Comparison of ENCODE assay signal across 8 cellular contexts in genomic region chr20:50085481-50086365, GRCh38. TPM values are rescaled to one million over a fixed set of nuclear protein-coding genes. Genes with fewer than 3 reads are reported as not detected.
DNase-seq lines count a peak whose midpoint lies in the region; ATAC-seq, FAIRE-seq and TF ChIP-seq lines count a peak whose summit lies in the region.

No MANE protein-coding gene starts in this region.

- TF ChIP-seq POLR2A in GM12878 (IDR thresholded peaks at IDR 0.05; ENCODE audit: low read depth, low read length), result 0 out of 2 replicates have a peak, but pooled peaks have one; percentile 11

- H3K4me1 ChIP-seq in Loucy (ENCODE audit: insufficient read depth, low read length, poor library complexity, severe bottlenecking) (peaks cover 10% of the 10 kb centered on the region), GM12878 (ENCODE audit: control insufficient read depth, insufficient read depth, low read length) (peaks cover 6% of the 10 kb centered on the region), right cardiac atrium (ENCODE audit: control insufficient read depth, insufficient read depth, low read length) (peaks cover 8% of the 10 kb centered on the region)

- TF ChIP-seq CTCF in Loucy (conservative IDR thresholded peaks at IDR 0.05; ENCODE audit: low read length) (peak; percentile 93), GM12878 (IDR thresholded peaks at IDR 0.05 in 2 of 3, conservative IDR thresholded peaks at IDR 0.05 in 1 of 3; ENCODE audit: control insufficient read depth in 2 of 3, extremely low read depth in 1 of 3, insufficient read depth in 1 of 3, low read depth in 3 of 3, low read length in 3 of 3) (peak; percentile 77 to 91 (median 82))

- peak; percentile 52 for FAIRE-seq in GM12878 (lab: Jason Lieb, UNC)

- H3K36me3 ChIP-seq in Loucy (ENCODE audit: insufficient read depth, low read length) (peaks cover 35% of the 10 kb centered on the region; the same call in 1 of the 2 replicates), GM12878 (ENCODE audit: control insufficient read depth in 2 of 2, insufficient read depth in 2 of 2, low read length in 1 of 2) (peaks cover 11 to 12% of the 10 kb centered on the region in 2 experiments)

- no peak for TF ChIP-seq EP300 in GM12878 (IDR thresholded peaks at IDR 0.05; ENCODE audit: borderline replicate concordance in 1 of 2, control insufficient read depth in 1 of 2, low read depth in 2 of 2, low read length in 2 of 2)

- H4K20me1 ChIP-seq in Loucy (ENCODE audit: insufficient read depth, low read length, poor library complexity, severe bottlenecking), result peaks cover 19% of the 10 kb centered on the region
- no peaks in the 10 kb centered on the region for H4K20me1 ChIP-seq in GM12878 (ENCODE audit: control insufficient read depth, insufficient read depth)

- CTCF ChIA-PET in GM12878 (lab: Yijun Ruan, JAX), result interaction anchor here (0.6 to 5.5 kb wide), 22 partner anchors 9 to 338 kb away, joined by 3 to 57 read pairs (median 8); partner anchors contain the start of genes PEDS1, RNF114 and SNAI1

- no peak overlapping the region for H2AFZ ChIP-seq in Loucy (ENCODE audit: low read length)
- no peak overlapping the region for H2AFZ ChIP-seq in GM12878 (ENCODE audit: control insufficient read depth, low read depth, low read length)

- RAD21 ChIA-PET in GM12878 (lab: Charles Lee; ENCODE audit: unreplicated experiment), result interaction anchor here (0.7 to 5.0 kb wide), 7 partner anchors 9 to 85 kb away, joined by 3 to 22 read pairs (median 4); no protein-coding TSS in a partner anchor

- TF ChIP-seq RAD21 in GM12878 (IDR thresholded peaks at IDR 0.05; ENCODE audit: insufficient read depth, low read depth, low read length), result peak; percentile 62

- ATAC-seq in activated CD4-positive, CD25-positive, alpha-beta regulatory T cell treated with anti-CD3 and anti-CD28 coated beads, Interleukin-2, amount 50 U/mL, for 24 hours, result peak; percentile 69 to 75
- ATAC-seq in GM12878, result peak; percentile 95
- peak; percentile 70 to 76 for ATAC-seq in right cardiac atrium
- ATAC-seq in HG03342 (IDR thresholded peaks at IDR 0.05; ENCODE audit: unreplicated experiment), result no peak

- H3K9me3 ChIP-seq in Loucy (ENCODE audit: insufficient read depth, low read depth, low read length) (no peaks in the 10 kb centered on the region), GM12878 (replicated peaks; ENCODE audit: control insufficient read depth, insufficient read depth, low read length) (no peaks in the 10 kb centered on the region), right cardiac atrium (ENCODE audit: control insufficient read depth, low read length) (no peaks in the 10 kb centered on the region)

- H3F3A ChIP-seq in Loucy (ENCODE audit: low read depth), result no peaks in the 10 kb centered on the region

- no peaks in the 10 kb centered on the region for H3K9me2 ChIP-seq in Loucy (replicated peaks; ENCODE audit: low read depth, low read length)

- H3K9ac ChIP-seq in Loucy (ENCODE audit: low read depth, low read length, poor library complexity, severe bottlenecking) (peak overlapping the region; percentile 48), GM12878 (ENCODE audit: control insufficient read depth, insufficient read depth, low read length) (peak overlapping the region; percentile 45; the same call in 1 of the 2 replicates)

- peak overlapping the region; percentile 60 for H3K4me3 ChIP-seq in Loucy (ENCODE audit: low read length, poor library complexity, severe bottlenecking)
- no peak overlapping the region for H3K4me3 ChIP-seq in GM12878
- H3K4me3 ChIP-seq in right cardiac atrium (ENCODE audit: low read length), result peak overlapping the region; percentile 11

- intact Hi-C loops in GM12878 (cut with micrococcal nuclease; ENCODE audit: unreplicated experiment) (no loop called here), right cardiac atrium (cut with DNase I) (no loop called here)

- H3K4me2 ChIP-seq in Loucy (ENCODE audit: low read depth, low read length, poor library complexity, severe bottlenecking), result peak overlapping the region; percentile 76
- H3K4me2 ChIP-seq in GM12878 (ENCODE audit: control insufficient read depth, insufficient read depth), result peak overlapping the region; percentile 64

- BruUV-seq in GM12878 (replicated peaks; lab: Mats Ljungman, UMichigan), result no TSS peak

- POLR2A ChIA-PET in GM12878 (lab: Charles Lee), result interaction anchor here (1.4 kb wide), 1 partner anchor 81 kb away, joined by 5 read pairs; no protein-coding TSS in a partner anchor

- no peak for DNase-seq in activated CD4-positive, CD25-positive, alpha-beta regulatory T cell treated with anti-CD3 and anti-CD28 coated beads, Interleukin-2, amount 50 U/mL, for 72 hours
- DNase-seq in RPMI8226 (peak; percentile 54), GM12878 (ENCODE audit: low read depth, low spot score) (no peak), right cardiac atrium (peak in 2 of 3 donors; percentile 50 to 54), pulmonary artery endothelial cell (ENCODE audit: low read depth, low spot score) (peak; percentile 48)

- 11% methylated on average over 10 of the region's 10 CpGs for WGBS in GM12878 (ENCODE audit: insufficient coverage, insufficient replicate concordance, low lambda C conversion rate, missing lambda C conversion rate)
- 3% methylated on average over 10 of the region's 10 CpGs for WGBS in right cardiac atrium

- H3K27ac ChIP-seq in GM12878 (ENCODE audit: control insufficient read depth, insufficient read depth) (peak overlapping the region; percentile 26; the same call in 1 of the 2 replicates), right cardiac atrium (ENCODE audit: low read length) (peak overlapping the region; percentile 18)

- in situ Hi-C loops in GM12878 (cut with MboI), result no loop called here

- SMC1A ChIA-PET in GM12878 (lab: Charles Lee; ENCODE audit: uncharacterized antibody, unreplicated experiment), result interaction anchor here (0.7 to 3.3 kb wide), 11 partner anchors 9 to 107 kb away, joined by 3 to 15 read pairs (median 4); partner anchors contain the start of gene PEDS1

- H3K27me3 ChIP-seq in Loucy (ENCODE audit: insufficient read depth, low read length, poor library complexity, severe bottlenecking) (no peaks in the 10 kb centered on the region), GM12878 (replicated peaks in 1 of 2; ENCODE audit: control insufficient read depth in 2 of 2, insufficient read depth in 2 of 2, low read length in 1 of 2) (no peaks in the 10 kb centered on the region), right cardiac atrium (ENCODE audit: control insufficient read depth, insufficient read depth) (no peaks in the 10 kb centered on the region)

- H3K79me2 ChIP-seq in Loucy (ENCODE audit: insufficient read depth, low read length) (peaks cover 30% of the 10 kb centered on the region), GM12878 (ENCODE audit: control insufficient read depth, insufficient read depth, low read length) (peaks cover 4% of the 10 kb centered on the region)

TF ChIP-seq in GM12878, 131 proteins besides CTCF, POLR2A, EP300 and RAD21 (continues in another document):
- peak; percentile 71; the same call in 2 of the 3 replicates for TF ChIP-seq POU2F2 (IDR thresholded peaks at IDR 0.05; ENCODE audit: borderline replicate concordance, low read depth, low read length)
- TF ChIP-seq, protein P1, sequence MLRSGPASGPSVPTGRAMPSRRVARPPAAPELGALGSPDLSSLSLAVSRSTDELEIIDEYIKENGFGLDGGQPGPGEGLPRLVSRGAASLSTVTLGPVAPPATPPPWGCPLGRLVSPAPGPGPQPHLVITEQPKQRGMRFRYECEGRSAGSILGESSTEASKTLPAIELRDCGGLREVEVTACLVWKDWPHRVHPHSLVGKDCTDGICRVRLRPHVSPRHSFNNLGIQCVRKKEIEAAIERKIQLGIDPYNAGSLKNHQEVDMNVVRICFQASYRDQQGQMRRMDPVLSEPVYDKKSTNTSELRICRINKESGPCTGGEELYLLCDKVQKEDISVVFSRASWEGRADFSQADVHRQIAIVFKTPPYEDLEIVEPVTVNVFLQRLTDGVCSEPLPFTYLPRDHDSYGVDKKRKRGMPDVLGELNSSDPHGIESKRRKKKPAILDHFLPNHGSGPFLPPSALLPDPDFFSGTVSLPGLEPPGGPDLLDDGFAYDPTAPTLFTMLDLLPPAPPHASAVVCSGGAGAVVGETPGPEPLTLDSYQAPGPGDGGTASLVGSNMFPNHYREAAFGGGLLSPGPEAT (IDR thresholded peaks at IDR 0.05; ENCODE audit: low read depth), result no peak
- no peak for TF ChIP-seq SIN3A (IDR thresholded peaks at IDR 0.05; ENCODE audit: low read depth, low read length)
- no peak for TF ChIP-seq STAT3 (IDR thresholded peaks at IDR 0.05; ENCODE audit: low read depth, low read length)
- TF ChIP-seq HDAC2 (IDR thresholded peaks at IDR 0.05), result no peak
- peak; percentile 54; the same call in 1 of the 2 replicates for TF ChIP-seq SMC3 (IDR thresholded peaks at IDR 0.05; ENCODE audit: borderline replicate concordance, low read length)
- no peak for TF ChIP-seq MTA2 (IDR thresholded peaks at IDR 0.05; ENCODE audit: low read depth)
- TF ChIP-seq FOXK2 (IDR thresholded peaks at IDR 0.05), result no peak

RNA-seq across cellular contexts. Expression of gene UBE2V1, which starts 27.2 kb away (rescaled TPM):
- 310 and 312 TPM in 2 replicates for total RNA-seq in GM12878 (2013; cell fraction: nucleolus; rRNA removed)
- 51.8 and 57.8 TPM in 2 replicates for total RNA-seq in GM12878 (2014; rRNA removed)
- total RNA-seq in GM12878 (2014; rRNA removed; fragmentation: Illumina TruSeq; extraction: Trizol), result 87.4 and 90.5 TPM in 2 replicates
- 102 and 104 TPM in 2 replicates for total RNA-seq in GM12878 (2021)
- 80.2 TPM for polyA plus RNA-seq in GM12878 (2011; ENCODE audit: low read depth)
- polyA plus RNA-seq in GM12878 (2011; rRNA removed), result 110 and 131 TPM in 2 replicates
- 88.2 and 104 TPM in 2 replicates for polyA plus RNA-seq in GM12878 (2011; cell fraction: cytosol; rRNA removed)
- polyA plus RNA-seq in GM12878 (2011; cell fraction: nucleus; rRNA removed), result 79.4 and 82.7 TPM in 2 replicates
- 116 and 119 TPM in 2 replicates for polyA plus RNA-seq in GM12878 (2012)
- 219 and 257 TPM in 2 replicates for polyA plus RNA-seq in GM12878 (2014; fragmentation: Illumina TruSeq; extraction: Trizol)
- 100 to 1,000 TPM; 151 to 215 TPM for polyA plus RNA-seq in GM12878 (2014; fragmentation: Nextera tagmentation; extraction: Ambion mirVana)
- polyA plus RNA-seq in GM12878 (2014; rRNA removed), result 109 and 131 TPM in 2 replicates
- polyA plus RNA-seq in GM12878 (2016; fragmentation: Nextera tagmentation; extraction: Ambion mirVana), result 100 to 1,000 TPM; 181 to 188 TPM
- polyA minus RNA-seq in GM12878 (2011; rRNA and poly(A)+ RNA removed), result 86.5 and 87.4 TPM in 2 replicates
- polyA minus RNA-seq in GM12878 (2011; cell fraction: cytosol; rRNA and poly(A)+ RNA removed), result 32.2 and 38.4 TPM in 2 replicates
- 50.2 and 71.6 TPM in 2 replicates for polyA minus RNA-seq in GM12878 (2011; cell fraction: nucleus; rRNA and poly(A)+ RNA removed)
- 100 to 1,000 TPM in 1 of 4 donors, 10 to 100 TPM in 3; 86.8 to 120 (median 91.9) TPM for total RNA-seq in right cardiac atrium
- 86.0 TPM for polyA plus RNA-seq in right cardiac atrium
- 38.1 and 46.9 TPM in 2 replicates for total RNA-seq in pulmonary artery endothelial cell

Comparison
In these comparisons a context has a peak if more than half of its experiments do, and no peak if none do; other contexts are left out.
1. DNase-seq: peak in RPMI8226 (single experiment), right cardiac atrium (2 of 3) and pulmonary artery endothelial cell (single experiment); none in activated CD4-positive, CD25-positive, alpha-beta regulatory T cell treated with anti-CD3 and anti-CD28 coated beads, Interleukin-2, amount 50 U/mL, for 72 hours (single experiment) and GM12878 (single experiment).